Comparison of ENCODE assay signal across 10 cellular contexts in genomic region chr3:126746395-126747177, GRCh38. TPM values are rescaled to one million over a fixed set of nuclear protein-coding genes. Genes with fewer than 3 reads are reported as not detected.
DNase-seq lines count a peak whose midpoint lies in the region; ATAC-seq, FAIRE-seq and TF ChIP-seq lines count a peak whose summit lies in the region.
"Had no signal": no experiment of that assay in that cellular context is flagged by ENCODE, and none has a peak within 500 bp of the region (broad histone marks: within the 10 kb centered on the region; RNA-seq: fewer than 3 reads in every experiment).

No MANE protein-coding gene starts in this region.

- H3K4me3 ChIP-seq in cardiac muscle cell (no peak overlapping the region), gastrocnemius medialis (peak overlapping the region in 1 of 4 donors; percentile 14), gastroesophageal sphincter (no peak overlapping the region)

- FAIRE-seq in H54 (lab: Jason Lieb, UNC): no peak
- FAIRE-seq: islet of Langerhans, TTC549 had no signal

- H3K36me3 ChIP-seq in cardiac muscle cell (no peaks in the 10 kb centered on the region), gastrocnemius medialis (no peaks in the 10 kb centered on the region), gastroesophageal sphincter (peaks cover 0 to 5% of the 10 kb centered on the region in 2 donors)

- peak overlapping the region; percentile 98 for H3K27ac ChIP-seq in cardiac muscle cell
- peak overlapping the region; percentile 55 to 76 (median 60) for H3K27ac ChIP-seq in gastrocnemius medialis
- no peak overlapping the region for H3K27ac ChIP-seq in gastroesophageal sphincter

- DNase-seq in H54 (ENCODE audit: insufficient read length, low spot score) (peak; percentile 43), SK-MEL-5 (ENCODE audit: low read depth, low spot score) (peak; percentile 41), cardiac muscle cell (ENCODE audit: low read depth in 1 of 2, low spot score in 1 of 2) (peak; percentile 72 to 90), gastrocnemius medialis (peak; percentile 18 to 44), dedifferentiated amniotic fluid mesenchymal stem cell (ENCODE audit: extremely low spot score) (no peak)
- DNase-seq: stimulated activated CD4-positive, alpha-beta T cell treated with anti-CD3 and anti-CD28 coated beads, Interleukin-4, amount 100 ng/mL, for 24 hours had no signal

- ATAC-seq in gastrocnemius medialis (peak; percentile 69 to 85), gastroesophageal sphincter (no peak), HG02798 (IDR thresholded peaks at IDR 0.05; ENCODE audit: poor library complexity, unreplicated experiment) (no peak)

- H3K27me3 ChIP-seq in cardiac muscle cell: no peaks in the 10 kb centered on the region
- no peaks in the 10 kb centered on the region for H3K27me3 ChIP-seq in gastrocnemius medialis
- no peaks in the 10 kb centered on the region for H3K27me3 ChIP-seq in gastroesophageal sphincter

- TF ChIP-seq EP300 in gastroesophageal sphincter (IDR thresholded peaks at IDR 0.05): no peak

- TF ChIP-seq POLR2A in H54 (IDR thresholded peaks at IDR 0.05; ENCODE audit: low read depth, low read length) (no peak), gastrocnemius medialis (IDR thresholded peaks at IDR 0.05) (no peak), gastroesophageal sphincter (IDR thresholded peaks at IDR 0.05) (no peak)

- H3K4me1 ChIP-seq in cardiac muscle cell (ENCODE audit: low read depth): peaks cover 74% of the 10 kb centered on the region
- peaks cover 18% of the 10 kb centered on the region in 2 donors for H3K4me1 ChIP-seq in gastrocnemius medialis
- H3K4me1 ChIP-seq in gastroesophageal sphincter: no peaks in the 10 kb centered on the region

- H3K9me3 ChIP-seq in cardiac muscle cell (ENCODE audit: low read depth) (no peaks in the 10 kb centered on the region), gastrocnemius medialis (no peaks in the 10 kb centered on the region), gastroesophageal sphincter (no peaks in the 10 kb centered on the region)

- in situ Hi-C loops in SK-MEL-5 (cut with HindIII; ENCODE audit: low pct_unique_long_range_greater_than_20kb, low sequenced_read_pairs) (no loop called here), gastrocnemius medialis (cut with MboI; ENCODE audit: low sequenced_read_pairs in 4 of 4) (no loop called here)

- intact Hi-C loops in gastrocnemius medialis (cut with DNase I; ENCODE audit: low total_unique reads): loop anchor here (1.0 to 5.0 kb wide), 2 partner anchors 67 to 216 kb away; no protein-coding TSS in a partner anchor

- 56 to 90% methylated on average over 8 to 13 of the region's 18 CpGs for WGBS in gastroesophageal sphincter (ENCODE audit: low coverage in 1 of 2), 2 donors

- TF ChIP-seq CTCF in cardiac muscle cell (IDR thresholded peaks at IDR 0.05; ENCODE audit: low read depth, low read length) (peak; percentile 26), gastrocnemius medialis (IDR thresholded peaks at IDR 0.05 in 4 of 5, conservative IDR thresholded peaks at IDR 0.05 in 1 of 5) (peak in 1 of 5 experiments; percentile 18), gastroesophageal sphincter (IDR thresholded peaks at IDR 0.05) (no peak)

RNA-seq across cellular contexts. Expression of gene CHCHD6, which starts 42.5 kb away (rescaled TPM):
- 104 and 106 TPM in 2 replicates for total RNA-seq in SK-MEL-5 (2014; rRNA removed; shearing (Covaris generic))
- 80.6 and 89.1 TPM in 2 replicates for polyA plus RNA-seq in SK-MEL-5 (2015; cell fraction: cytosol; rRNA removed)
- 34.7 and 43.2 TPM in 2 replicates for polyA plus RNA-seq in SK-MEL-5 (2015; cell fraction: nucleus; rRNA removed)
- 76.0 and 80.1 TPM in 2 replicates for total RNA-seq in cardiac muscle cell
- polyA plus RNA-seq in cardiac muscle cell: 94.9 and 102 TPM in 2 replicates
- 1 to 10 TPM; 2.7 to 4.2 (median 3.4) TPM for total RNA-seq in gastrocnemius medialis
- 10 to 100 TPM in 3 of 4 donors, 1 to 10 TPM in 1; 8.5 to 37.2 (median 15.2) TPM for total RNA-seq in gastroesophageal sphincter

Comparison
In these comparisons a context has a peak if more than half of its experiments do, and no peak if none do; other contexts are left out.
1. H3K27ac ChIP-seq: peak in cardiac muscle cell (single experiment) and gastrocnemius medialis (4 of 4); none in gastroesophageal sphincter (0 of 4).
2. ATAC-seq: peak in gastrocnemius medialis (2 of 2); none in gastroesophageal sphincter (single experiment) and HG02798 (single experiment).